In genomic region chr18:74196220-74197119, GRCh38 we compare ENCODE assay signal across 8 cellular contexts. TPM values are rescaled to one million over a fixed set of nuclear protein-coding genes. Genes with fewer than 3 reads are reported as not detected.
A peak's percentile ranks its signal among the peaks of the same experiment; 100 is the strongest.
DNase-seq lines count a peak whose midpoint lies in the region; ATAC-seq and TF ChIP-seq lines count a peak whose summit lies in the region.

No MANE protein-coding gene starts in this region.

- intact Hi-C loops in lower lobe of right lung (cut with DNase I): loop anchor here (5.0 kb wide), 1 partner anchor 146 kb away; no protein-coding TSS in a partner anchor

- ATAC-seq in GM19035 (IDR thresholded peaks at IDR 0.05; ENCODE audit: unreplicated experiment): peak; percentile 85
- ATAC-seq in HG03175 (IDR thresholded peaks at IDR 0.05; ENCODE audit: unreplicated experiment): peak; percentile 92
- peak; percentile 82 to 85 for ATAC-seq in lower lobe of right lung

- H3K27ac ChIP-seq in BLaER1 (peak overlapping the region; percentile 62), lower lobe of right lung (peak overlapping the region; percentile 34)

- H3K4me1 ChIP-seq in BLaER1 (peaks cover 25% of the 10 kb centered on the region), lower lobe of right lung (peaks cover 4% of the 10 kb centered on the region)

- H3K4me2 ChIP-seq in BLaER1: peak overlapping the region; percentile 59

- H3K36me3 ChIP-seq in BLaER1: no peaks in the 10 kb centered on the region
- no peaks in the 10 kb centered on the region for H3K36me3 ChIP-seq in lower lobe of right lung

- H3K4me3 ChIP-seq in BLaER1: peak overlapping the region; percentile 21; the same call in 1 of the 2 replicates
- H3K4me3 ChIP-seq in lower lobe of right lung: peak overlapping the region; percentile 24

- H3K27me3 ChIP-seq in BLaER1: no peaks in the 10 kb centered on the region
- no peaks in the 10 kb centered on the region for H3K27me3 ChIP-seq in lower lobe of right lung (ENCODE audit: low read depth)

- H3K9ac ChIP-seq in BLaER1: 0 out of 2 replicates have a peak overlapping the region, but pooled peaks have one; percentile 46

- H3K9me3 ChIP-seq in BLaER1 (no peaks in the 10 kb centered on the region), lower lobe of right lung (no peaks in the 10 kb centered on the region)

- H4K20me1 ChIP-seq in BLaER1: no peaks in the 10 kb centered on the region

- peak; percentile 93 for TF ChIP-seq CTCF in lower lobe of right lung (IDR thresholded peaks at IDR 0.05)

- DNase-seq in NCI-H2227 treated with DMSO at 0.1 percent for 48 hours (lab: John Stamatoyannopoulos, UW) (peak; percentile 78), dermis blood vessel endothelial cell (peak; percentile 78), lower lobe of right lung (no peak)
- DNase-seq in activated CD4-positive, alpha-beta T cell treated with anti-CD3 and anti-CD28 coated beads for 24 hours (ENCODE audit: low read depth in 2 of 2): peak; percentile 3 to 22
- DNase-seq in stimulated activated CD8-positive, alpha-beta memory T cell treated with anti-CD3 and anti-CD28 coated beads, Interleukin-4, amount 100 ng/mL, for 1 hour (ENCODE audit: low read depth in 2 of 2, low spot score in 1 of 2): peak; percentile 13 to 35

RNA-seq across cellular contexts. Expression of gene TIMM21, which starts 48.1 kb away (rescaled TPM):
- total RNA-seq in dermis blood vessel endothelial cell (20.4 and 32.5 TPM in 2 replicates), lower lobe of right lung (21.6 TPM)

RNA-seq across cellular contexts. Expression of gene FBXO15, which starts 48.8 kb away (rescaled TPM):
- total RNA-seq in dermis blood vessel endothelial cell (1.7 TPM in 1 of 2 replicates, not detected in the other), lower lobe of right lung (4.2 TPM)
